Comparison of ENCODE assay signal across 33 cellular contexts in the genomic region with DNA sequence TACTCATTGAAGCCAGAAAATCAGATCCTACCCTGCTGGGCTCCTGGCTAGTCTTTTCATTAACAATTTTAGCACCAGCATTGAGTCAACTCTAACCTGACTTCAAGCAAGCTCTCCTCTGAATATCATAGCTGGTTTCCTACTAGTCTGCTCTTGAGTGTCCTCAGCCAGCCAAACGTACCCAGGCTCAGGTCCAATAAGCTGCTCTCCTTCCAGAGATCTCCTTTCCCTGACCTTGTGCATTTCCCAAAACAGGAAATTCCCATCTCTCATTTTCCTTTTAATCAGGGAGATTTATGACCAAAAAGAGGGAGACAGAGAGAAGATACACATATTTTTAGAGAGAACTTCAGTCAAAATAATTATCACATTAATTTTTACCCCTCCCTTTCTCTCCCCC.
DNase-seq lines count a peak whose midpoint lies in the region; ATAC-seq, FAIRE-seq and TF ChIP-seq lines count a peak whose summit lies in the region.
"Had no signal": no experiment of that assay in that cellular context is flagged by ENCODE, and none has a peak within 500 bp of the region (broad histone marks: within the 10 kb centered on the region; RNA-seq: fewer than 3 reads in every experiment).

No MANE protein-coding gene starts in this region.

- peak overlapping the region in 1 of 3 experiments; percentile 10 for H3K4me3 Mint-ChIP-seq in nephron
- H3K4me3 Mint-ChIP-seq: activated B cell treated with CpG ODN at 0.5 μM for 24 hours; activated CD8-positive, alpha-beta memory T cell treated with anti-CD3 and anti-CD28 coated beads, Interleukin-2, amount 10 ng/mL, durations not matched to agents 7 days and 5 days; activated T-cell treated with anti-CD3 and anti-CD28 coated beads, Interleukin-2, amount 50 U/mL, for 72 hours; B cell; CD8-positive, alpha-beta memory T cell; natural killer cell treated with Interleukin-12 subunit alpha and Interleukin-12 subunit beta and Interleukin-15 and Interleukin-18, amount 100 ng/mL, for 72 hours; T-cell had no signal

- no peaks in the 10 kb centered on the region for H3K79me2 ChIP-seq in osteoblast (ENCODE audit: insufficient read depth, low read length)
- H3K79me2 ChIP-seq: hepatocyte had no signal

- H3K4me3 ChIP-seq in right atrium auricular region (no peak overlapping the region), left ventricle myocardium inferior (no peak overlapping the region), osteoblast (ENCODE audit: insufficient read depth, low read length) (no peak overlapping the region)
- H3K4me3 ChIP-seq: A549, hepatocyte, mucosa of descending colon, Peyer's patch, thoracic aorta, vagina had no signal

- H3K27ac ChIP-seq in right atrium auricular region (peak overlapping the region in 1 of 2 donors; percentile 42), left ventricle myocardium inferior (replicated peaks) (peak overlapping the region; percentile 73), osteoblast (ENCODE audit: low read depth, low read length) (no peak overlapping the region)
- H3K27ac ChIP-seq: A549, brain microvascular endothelial cell, hepatocyte, Peyer's patch, thoracic aorta, vagina had no signal

- H3K9me3 Mint-ChIP-seq in nephron: peaks cover 2% of the 10 kb centered on the region

- no peaks in the 10 kb centered on the region for H4K20me1 ChIP-seq in osteoblast (ENCODE audit: insufficient read depth, low read length)

- H3K4me2 ChIP-seq in osteoblast (ENCODE audit: insufficient read depth, low read length): no peak overlapping the region
- H3K4me2 ChIP-seq: A549, hepatocyte had no signal

- intact Hi-C loops in Right ventricle myocardium superior (cut with DNase I) (no loop called here), left ventricle myocardium inferior (cut with micrococcal nuclease) (no loop called here)

- H3K4me1 ChIP-seq in right atrium auricular region: peaks cover 0 to 3% of the 10 kb centered on the region in 2 donors
- H3K4me1 ChIP-seq in left ventricle myocardium inferior: peaks cover 22% of the 10 kb centered on the region
- peaks cover 12% of the 10 kb centered on the region for H3K4me1 ChIP-seq in osteoblast (ENCODE audit: insufficient read depth, low read length)
- H3K4me1 ChIP-seq: A549 had no signal

- H3K27me3 Mint-ChIP-seq in nephron (ENCODE audit: low read depth): peaks cover 3% of the 10 kb centered on the region
- H3K27me3 Mint-ChIP-seq: activated B cell treated with CpG ODN at 0.5 μM for 24 hours; activated CD8-positive, alpha-beta memory T cell treated with anti-CD3 and anti-CD28 coated beads, Interleukin-2, amount 10 ng/mL, durations not matched to agents 7 days and 5 days; B cell; CD8-positive, alpha-beta memory T cell; natural killer cell treated with Interleukin-12 subunit alpha and Interleukin-12 subunit beta and Interleukin-15 and Interleukin-18, amount 100 ng/mL, for 72 hours; T-cell had no signal

- H3K36me3 Mint-ChIP-seq in nephron (ENCODE audit: low read depth): no peaks in the 10 kb centered on the region
- H3K36me3 Mint-ChIP-seq: activated CD8-positive, alpha-beta memory T cell treated with anti-CD3 and anti-CD28 coated beads, Interleukin-2, amount 10 ng/mL, durations not matched to agents 7 days and 5 days; CD8-positive, alpha-beta memory T cell; natural killer cell treated with Interleukin-12 subunit alpha and Interleukin-12 subunit beta and Interleukin-15 and Interleukin-18, amount 100 ng/mL, for 72 hours; T-cell had no signal

- H3K36me3 ChIP-seq in right atrium auricular region (no peaks in the 10 kb centered on the region), left ventricle myocardium inferior (no peaks in the 10 kb centered on the region), osteoblast (ENCODE audit: insufficient read depth, low read length) (no peaks in the 10 kb centered on the region)
- H3K36me3 ChIP-seq: brain microvascular endothelial cell, Peyer's patch, thoracic aorta, vagina had no signal

- no peak for TF ChIP-seq POLR2A in H54 (IDR thresholded peaks at IDR 0.05; ENCODE audit: low read depth, low read length)

- no peak for FAIRE-seq in H54 (lab: Jason Lieb, UNC)
- FAIRE-seq: A549 had no signal

- H3K27me3 ChIP-seq in right atrium auricular region (no peaks in the 10 kb centered on the region), left ventricle myocardium inferior (ENCODE audit: low read depth) (no peaks in the 10 kb centered on the region), osteoblast (ENCODE audit: insufficient read depth, low read length) (no peaks in the 10 kb centered on the region)
- H3K27me3 ChIP-seq: brain microvascular endothelial cell, hepatocyte, Peyer's patch, vagina had no signal

- no peak overlapping the region for H2AFZ ChIP-seq in osteoblast (ENCODE audit: low read length)
- H2AFZ ChIP-seq: hepatocyte had no signal

- TF ChIP-seq CTCF in right atrium auricular region (IDR thresholded peaks at IDR 0.05): no peak
- no peak for TF ChIP-seq CTCF in left ventricle myocardium inferior (IDR thresholded peaks at IDR 0.05; ENCODE audit: borderline replicate concordance)
- no peak for TF ChIP-seq CTCF in nephron (IDR thresholded peaks at IDR 0.05; ENCODE audit: unreplicated experiment in 3 of 3)
- TF ChIP-seq CTCF in osteoblast (IDR thresholded peaks at IDR 0.05; ENCODE audit: extremely low read depth, low read depth, low read length): no peak

- ATAC-seq in Right ventricle myocardium superior (ENCODE audit: poor library complexity): peak; percentile 81
- ATAC-seq in activated CD4-positive, CD25-positive, alpha-beta regulatory T cell treated with anti-CD3 and anti-CD28 coated beads, Interleukin-2, amount 50 U/mL, for 24 hours: no peak
- ATAC-seq: A549; activated CD8-positive, alpha-beta memory T cell treated with anti-CD3 and anti-CD28 coated beads, Interleukin-2, amount 10 ng/mL, durations not matched to agents 7 days and 5 days; activated T-cell treated with anti-CD3 and anti-CD28 coated beads, Interleukin-2, amount 50 U/mL, for 72 hours; mucosa of descending colon; natural killer cell treated with Interleukin-12 subunit alpha and Interleukin-12 subunit beta and Interleukin-15 and Interleukin-18, amount 100 ng/mL, for 72 hours; T-cell had no signal

- peak overlapping the region; percentile 88 to 95 (median 92) for H3K27ac Mint-ChIP-seq in nephron
- H3K27ac Mint-ChIP-seq: activated B cell treated with CpG ODN at 0.5 μM for 24 hours; activated CD8-positive, alpha-beta memory T cell treated with anti-CD3 and anti-CD28 coated beads, Interleukin-2, amount 10 ng/mL, durations not matched to agents 7 days and 5 days; activated T-cell treated with anti-CD3 and anti-CD28 coated beads, Interleukin-2, amount 50 U/mL, for 72 hours; B cell; CD8-positive, alpha-beta memory T cell; natural killer cell treated with Interleukin-12 subunit alpha and Interleukin-12 subunit beta and Interleukin-15 and Interleukin-18, amount 100 ng/mL, for 72 hours; T-cell had no signal

- peaks cover 45% of the 10 kb centered on the region for H3K4me1 Mint-ChIP-seq in nephron
- H3K4me1 Mint-ChIP-seq: activated B cell treated with CpG ODN at 0.5 μM for 24 hours; activated CD8-positive, alpha-beta memory T cell treated with anti-CD3 and anti-CD28 coated beads, Interleukin-2, amount 10 ng/mL, durations not matched to agents 7 days and 5 days; B cell; CD8-positive, alpha-beta memory T cell; T-cell had no signal

- DNase-seq in Right ventricle myocardium superior (peak; percentile 46), right atrium auricular region (ENCODE audit: low spot score) (no peak), left ventricle myocardium inferior (peak; percentile 43), H54 (ENCODE audit: insufficient read length, low spot score) (no peak), osteoblast (ENCODE audit: insufficient read length, low spot score, missing footprints) (no peak)
- DNase-seq in activated effector memory CD4-positive, alpha-beta T cell treated with anti-CD3 and anti-CD28 coated beads, Interleukin-2, amount 50 U/mL, for 16 hours: no peak
- DNase-seq: activated B cell treated with CpG ODN at 0.5 μM for 24 hours; activated CD8-positive, alpha-beta memory T cell treated with anti-CD3 and anti-CD28 coated beads, Interleukin-2, amount 10 ng/mL, durations not matched to agents 7 days and 5 days; activated naive CD4-positive, alpha-beta T cell treated with Interleukin-2 at 50 U/mL for 16 hours; activated T-cell treated with anti-CD3 and anti-CD28 coated beads, Interleukin-2, amount 50 U/mL, for 72 hours; brain microvascular endothelial cell; CD8-positive, alpha-beta memory T cell; DMS153; effector CD8-positive, alpha-beta T cell; erythroblast; foreskin melanocyte; GOT3; mucosa of descending colon; NCI-H187; NCI-H69; Peyer's patch; posterior cingulate gyrus; stimulated activated CD4-positive, alpha-beta T cell treated with anti-CD3 and anti-CD28 coated beads, Interleukin-15, amount 100 ng/mL, for 24 hours; stimulated activated naive CD4-positive, alpha-beta T cell; T-cell had no signal

- H3K9me3 ChIP-seq in right atrium auricular region: no peaks in the 10 kb centered on the region
- H3K9me3 ChIP-seq in left ventricle myocardium inferior (replicated peaks): no peaks in the 10 kb centered on the region
- no peaks in the 10 kb centered on the region for H3K9me3 ChIP-seq in osteoblast (ENCODE audit: low read depth, low read length)
- H3K9me3 ChIP-seq: A549, Peyer's patch, thoracic aorta, vagina had no signal

Comparison
In these comparisons a context has a peak if more than half of its experiments do, and no peak if none do; other contexts are left out.
1. DNase-seq: peak in Right ventricle myocardium superior (single experiment) and left ventricle myocardium inferior (single experiment); none in right atrium auricular region (single experiment), H54 (single experiment), osteoblast (single experiment) and activated effector memory CD4-positive, alpha-beta T cell treated with anti-CD3 and anti-CD28 coated beads, Interleukin-2, amount 50 U/mL, for 16 hours (single experiment).